30 cellular contexts compared by ENCODE assay signal in the genomic region with DNA sequence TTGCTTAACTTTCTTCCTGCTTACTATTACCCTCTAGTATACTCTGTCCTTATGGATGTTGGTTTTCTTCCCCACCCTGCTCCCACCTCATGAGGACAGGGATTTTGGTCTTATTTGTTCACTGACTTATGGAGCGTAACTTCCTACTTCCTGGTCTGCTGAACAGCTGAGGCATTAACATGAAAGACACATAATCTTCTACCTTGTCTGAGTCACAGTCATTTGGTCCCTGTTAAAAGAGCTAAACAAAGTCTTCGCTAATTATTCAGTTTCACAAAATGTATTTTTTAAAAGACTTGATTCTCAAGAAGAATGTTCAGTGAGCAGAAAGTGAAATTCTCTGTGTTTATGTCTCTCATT. TPM values are rescaled to one million over a fixed set of nuclear protein-coding genes. Genes with fewer than 3 reads are reported as not detected.
DNase-seq lines count a peak whose midpoint lies in the region; ATAC-seq and TF ChIP-seq lines count a peak whose summit lies in the region.
"Had no signal": no experiment of that assay in that cellular context is flagged by ENCODE, and none has a peak within 500 bp of the region (broad histone marks: within the 10 kb centered on the region; RNA-seq: fewer than 3 reads in every experiment).

No MANE protein-coding gene starts in this region.

- H3K79me2 ChIP-seq in DOHH2 (ENCODE audit: control insufficient read depth, low read length) (no peaks in the 10 kb centered on the region), Loucy (ENCODE audit: insufficient read depth, low read length) (no peaks in the 10 kb centered on the region)

- TF ChIP-seq CTCF in DOHH2 (IDR thresholded peaks at IDR 0.05; ENCODE audit: low read depth, low read length, poor library complexity, severe bottlenecking) (no peak), Loucy (conservative IDR thresholded peaks at IDR 0.05; ENCODE audit: low read length) (no peak), epithelial cell of esophagus (IDR thresholded peaks at IDR 0.05; ENCODE audit: insufficient read depth, low read depth, low read length, missing control alignments) (no peak), right atrium auricular region (IDR thresholded peaks at IDR 0.05) (no peak)

- H3K9ac ChIP-seq in Loucy (ENCODE audit: low read depth, low read length, poor library complexity, severe bottlenecking), result no peak overlapping the region

- peak overlapping the region; percentile 65 for H2AFZ ChIP-seq in Loucy (ENCODE audit: low read length)

- H3K9me3 ChIP-seq in DOHH2 (ENCODE audit: control insufficient read depth, insufficient read depth, low read length), result no peaks in the 10 kb centered on the region
- H3K9me3 ChIP-seq in Loucy (ENCODE audit: insufficient read depth, low read depth, low read length), result no peaks in the 10 kb centered on the region
- no peaks in the 10 kb centered on the region for H3K9me3 ChIP-seq in right atrium auricular region
- H3K9me3 ChIP-seq: gastrocnemius medialis, upper lobe of left lung had no signal

- peaks cover 10% of the 10 kb centered on the region; the same call in 1 of the 2 replicates for H3K36me3 ChIP-seq in DOHH2 (ENCODE audit: control insufficient read depth, low read length)
- H3K36me3 ChIP-seq in Loucy (ENCODE audit: insufficient read depth, low read length), result peaks cover 6% of the 10 kb centered on the region; the same call in 1 of the 2 replicates
- peaks cover 13% of the 10 kb centered on the region for H3K36me3 ChIP-seq in right atrium auricular region
- H3K36me3 ChIP-seq: gastrocnemius medialis had no signal

- peak overlapping the region; percentile 42 for H3K4me3 ChIP-seq in DOHH2 (ENCODE audit: low read length)
- no peak overlapping the region for H3K4me3 ChIP-seq in Loucy (ENCODE audit: low read length, poor library complexity, severe bottlenecking)
- H3K4me3 ChIP-seq in epithelial cell of esophagus (ENCODE audit: low read length), result no peak overlapping the region
- no peak overlapping the region for H3K4me3 ChIP-seq in right atrium auricular region
- H3K4me3 ChIP-seq: gastrocnemius medialis, SK-N-MC, upper lobe of left lung had no signal

- ATAC-seq in naive B cell (ENCODE audit: low read depth in 2 of 2), result peak; percentile 34 to 37
- ATAC-seq: activated naive CD8-positive, alpha-beta T cell treated with anti-CD3 and anti-CD28 coated beads, Interleukin-2, amount 50 U/mL, for 24 hours; gastrocnemius medialis had no signal

- H3F3A ChIP-seq in DOHH2 (ENCODE audit: control insufficient read depth, insufficient read depth) (peaks cover 10% of the 10 kb centered on the region; the same call in 1 of the 2 replicates), Loucy (ENCODE audit: low read depth) (no peaks in the 10 kb centered on the region)

- no peaks in the 10 kb centered on the region for H3K27me3 Mint-ChIP-seq in naive B cell
- H3K27me3 Mint-ChIP-seq: activated naive CD8-positive, alpha-beta T cell treated with anti-CD3 and anti-CD28 coated beads, Interleukin-2, amount 50 U/mL, for 24 hours; dendritic cell treated with granulocyte-macrophage colony-stimulating factor and Interleukin-4, amounts not matched to agents 40 ng/mL and 50 ng/mL, for 4 days had no signal

- H3K27me3 ChIP-seq in DOHH2 (ENCODE audit: control insufficient read depth, low read length), result no peaks in the 10 kb centered on the region
- no peaks in the 10 kb centered on the region for H3K27me3 ChIP-seq in Loucy (ENCODE audit: insufficient read depth, low read length, poor library complexity, severe bottlenecking)
- no peaks in the 10 kb centered on the region for H3K27me3 ChIP-seq in right atrium auricular region
- H3K27me3 ChIP-seq: gastrocnemius medialis, upper lobe of left lung had no signal

- H3K4me3 Mint-ChIP-seq in naive B cell, result no peak overlapping the region
- H3K4me3 Mint-ChIP-seq: activated naive CD8-positive, alpha-beta T cell treated with anti-CD3 and anti-CD28 coated beads, Interleukin-2, amount 50 U/mL, for 24 hours; dendritic cell treated with granulocyte-macrophage colony-stimulating factor and Interleukin-4, amounts not matched to agents 40 ng/mL and 50 ng/mL, for 4 days; endodermal cell; natural killer cell had no signal

- no peak overlapping the region for H3K27ac Mint-ChIP-seq in naive B cell
- H3K27ac Mint-ChIP-seq: activated naive CD8-positive, alpha-beta T cell treated with anti-CD3 and anti-CD28 coated beads, Interleukin-2, amount 50 U/mL, for 24 hours; dendritic cell treated with granulocyte-macrophage colony-stimulating factor and Interleukin-4, amounts not matched to agents 40 ng/mL and 50 ng/mL, for 4 days; endodermal cell; natural killer cell had no signal

- DNase-seq in epithelial cell of esophagus (ENCODE audit: low read depth) (peak; percentile 31), naive B cell (no peak), NCI-H1694 (lab: John Stamatoyannopoulos, UW) (no peak), right atrium auricular region (ENCODE audit: low spot score) (no peak), NCI-H1436 treated with DMSO at 0.1 percent for 48 hours (lab: John Stamatoyannopoulos, UW) (no peak)
- no peak for DNase-seq in activated effector memory CD4-positive, alpha-beta T cell treated with Interleukin-2 at 50 U/mL for 16 hours
- DNase-seq: activated CD4-positive, alpha-beta T cell treated with anti-CD3 and anti-CD28 coated beads for 4 hours; activated CD8-positive, alpha-beta memory T cell treated with anti-CD3 and anti-CD28 coated beads for 24 hours; activated gamma-delta T cell treated with Interleukin-2 at 50 U/mL for 16 hours; activated naive CD8-positive, alpha-beta T cell treated with anti-CD3 and anti-CD28 coated beads, Interleukin-2, amount 50 U/mL, for 24 hours; activated T-cell treated with anti-CD3 and anti-CD28 coated beads, Interleukin-2, amount 50 U/mL, for 1 hour; Caco-2; central memory CD4-positive, alpha-beta T cell; endodermal cell; gastrocnemius medialis; HCEC 1CT; midbrain; natural killer cell; NCI-H1105 treated with DMSO at 0.1 percent for 48 hours; NCI-H2081 treated with DMSO at 0.1 percent for 48 hours; NCI-H345; NCI-H774; stimulated activated CD4-positive, alpha-beta T cell treated with anti-CD3 and anti-CD28 coated beads, Interleukin-1b, Interleukin-23, amount 100 ng/mL, for 48 hours; T-helper 2 cell; upper lobe of left lung had no signal

- H3K4me1 ChIP-seq in DOHH2 (ENCODE audit: control insufficient read depth, low read length), result peaks cover 35% of the 10 kb centered on the region
- H3K4me1 ChIP-seq in Loucy (ENCODE audit: insufficient read depth, low read length, poor library complexity, severe bottlenecking), result no peaks in the 10 kb centered on the region
- no peaks in the 10 kb centered on the region for H3K4me1 ChIP-seq in right atrium auricular region
- H3K4me1 ChIP-seq: gastrocnemius medialis, upper lobe of left lung had no signal

- H3K4me1 Mint-ChIP-seq in naive B cell, result peaks cover 3 to 12% (median 7%) of the 10 kb centered on the region in 3 donors
- H3K4me1 Mint-ChIP-seq: activated naive CD8-positive, alpha-beta T cell treated with anti-CD3 and anti-CD28 coated beads, Interleukin-2, amount 50 U/mL, for 24 hours; endodermal cell; natural killer cell had no signal

- H3K4me2 ChIP-seq in DOHH2 (ENCODE audit: low read length), result peak overlapping the region; percentile 50
- H3K4me2 ChIP-seq in Loucy (ENCODE audit: low read depth, low read length, poor library complexity, severe bottlenecking), result no peak overlapping the region

- H3K9me3 Mint-ChIP-seq in naive B cell, result no peaks in the 10 kb centered on the region
- H3K9me3 Mint-ChIP-seq: activated naive CD8-positive, alpha-beta T cell treated with anti-CD3 and anti-CD28 coated beads, Interleukin-2, amount 50 U/mL, for 24 hours; dendritic cell treated with granulocyte-macrophage colony-stimulating factor and Interleukin-4, amounts not matched to agents 40 ng/mL and 50 ng/mL, for 4 days; natural killer cell had no signal

- H3K9me2 ChIP-seq in DOHH2 (replicated peaks; ENCODE audit: control insufficient read depth, low read length) (no peaks in the 10 kb centered on the region), Loucy (replicated peaks; ENCODE audit: low read depth, low read length) (no peaks in the 10 kb centered on the region)

- H3K36me3 Mint-ChIP-seq in naive B cell, result peaks cover 11 to 12% of the 10 kb centered on the region in 2 donors

- H4K20me1 ChIP-seq in DOHH2 (ENCODE audit: control insufficient read depth, insufficient read depth, low read depth, low read length) (no peaks in the 10 kb centered on the region), Loucy (ENCODE audit: insufficient read depth, low read length, poor library complexity, severe bottlenecking) (no peaks in the 10 kb centered on the region)

- H3K27ac ChIP-seq in DOHH2 (ENCODE audit: low read depth, low read length) (peak overlapping the region; percentile 74), right atrium auricular region (no peak overlapping the region)
- H3K27ac ChIP-seq: C4-2B, gastrocnemius medialis, SK-N-MC, upper lobe of left lung had no signal

RNA-seq across cellular contexts. Expression of gene RNASEL, which starts 18.5 kb away (rescaled TPM):
- polyA plus RNA-seq in naive B cell (ENCODE audit: low read depth in 6 of 6), result 10 to 100 TPM in 1 of 6 donors, 1 to 10 TPM in 5; 5.0 to 10.1 (median 7.1) TPM
- 1 to 10 TPM; 2.0 to 4.5 TPM for total RNA-seq in right atrium auricular region

RNA-seq across cellular contexts. Expression of gene RGS16, which starts 33.6 kb away (rescaled TPM):
- 1 to 10 TPM in 4 of 6 donors, under 1 TPM in 2; 0.52 to 8.9 (median 1.8) TPM for polyA plus RNA-seq in naive B cell (ENCODE audit: low read depth in 6 of 6)
- total RNA-seq in right atrium auricular region, result 1 to 10 TPM; 1.4 to 2.2 TPM
